15 cellular contexts compared by ENCODE assay signal in the genomic region with DNA sequence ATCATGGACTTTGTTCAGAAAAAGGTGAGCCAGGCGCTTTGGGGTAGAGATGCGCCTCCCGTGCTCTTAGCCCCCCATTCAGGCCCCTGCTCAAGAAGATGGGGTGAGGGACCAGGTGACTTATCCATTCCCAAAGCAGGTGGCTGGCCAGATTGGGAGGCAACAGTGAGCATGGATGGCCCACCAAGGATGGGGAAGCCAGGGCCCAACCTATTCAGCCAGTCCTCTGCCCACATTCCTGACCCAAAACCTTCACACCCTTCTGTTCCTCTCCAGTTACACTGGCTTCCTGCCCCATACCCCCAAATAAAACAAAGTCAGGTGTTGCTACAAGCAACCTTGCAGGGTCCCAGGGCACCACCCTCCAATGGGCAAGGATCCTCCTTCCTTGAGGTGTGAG.
"Had no signal": no experiment of that assay in that cellular context is flagged by ENCODE, and none has a peak within 500 bp of the region (broad histone marks: within the 10 kb centered on the region; RNA-seq: fewer than 3 reads in every experiment).

No MANE protein-coding gene starts in this region.

- DNase-seq: activated CD4-positive, alpha-beta T cell treated with anti-CD3 and anti-CD28 coated beads for 48 hours; activated CD8-positive, alpha-beta memory T cell treated with anti-CD3 and anti-CD28 coated beads, Interleukin-2, amount 50 U/mL, for 4 hours; activated CD8-positive, alpha-beta T cell treated with anti-CD3 and anti-CD28 coated beads for 36 hours; activated naive CD8-positive, alpha-beta T cell treated with anti-CD3 and anti-CD28 coated beads for 36 hours; activated T-cell treated with anti-CD3 and anti-CD28 coated beads, Interleukin-2, amount 50 U/mL, for 48 hours; mesendoderm; SJCRH30; T-helper 2 cell; upper lobe of left lung had no signal

- H3K36me3 ChIP-seq: breast epithelium, SJCRH30 had no signal

- H3K4me1 ChIP-seq: breast epithelium had no signal

- H3K9me3 Mint-ChIP-seq: activated CD8-positive, alpha-beta T cell treated with anti-CD3 and anti-CD28 coated beads for 36 hours; activated naive CD8-positive, alpha-beta T cell treated with anti-CD3 and anti-CD28 coated beads for 36 hours; natural killer cell treated with Interleukin-12 subunit alpha and Interleukin-12 subunit beta and Interleukin-15 and Interleukin-18, amount 100 ng/mL, for 72 hours; stimulated activated memory B cell treated with anti-CD40 and anti-IgM and Interleukin-4, amounts not matched to agents 10 μg/mL and 1 μg/mL and 100 μg/mL, for 72 hours; WTC11 had no signal

- H3K4me3 ChIP-seq: breast epithelium, SJCRH30, upper lobe of left lung had no signal

- H3K9me3 ChIP-seq: breast epithelium, SJCRH30, upper lobe of left lung had no signal

- H3K27ac Mint-ChIP-seq: activated CD8-positive, alpha-beta T cell treated with anti-CD3 and anti-CD28 coated beads for 36 hours; activated naive CD8-positive, alpha-beta T cell treated with anti-CD3 and anti-CD28 coated beads for 36 hours; endodermal cell; natural killer cell treated with Interleukin-12 subunit alpha and Interleukin-12 subunit beta and Interleukin-15 and Interleukin-18, amount 100 ng/mL, for 72 hours; progenitor cell of endocrine pancreas; stimulated activated memory B cell treated with anti-CD40 and anti-IgM and Interleukin-4, amounts not matched to agents 10 μg/mL and 1 μg/mL and 100 μg/mL, for 72 hours; WTC11 had no signal

- H3K36me3 Mint-ChIP-seq: activated naive CD8-positive, alpha-beta T cell treated with anti-CD3 and anti-CD28 coated beads for 36 hours; natural killer cell treated with Interleukin-12 subunit alpha and Interleukin-12 subunit beta and Interleukin-15 and Interleukin-18, amount 100 ng/mL, for 72 hours; stimulated activated memory B cell treated with anti-CD40 and anti-IgM and Interleukin-4, amounts not matched to agents 10 μg/mL and 1 μg/mL and 100 μg/mL, for 72 hours had no signal

- H3K27me3 ChIP-seq: breast epithelium, SJCRH30, upper lobe of left lung had no signal

- H3K4me1 Mint-ChIP-seq: activated naive CD8-positive, alpha-beta T cell treated with anti-CD3 and anti-CD28 coated beads for 36 hours; stimulated activated memory B cell treated with anti-CD40 and anti-IgM and Interleukin-4, amounts not matched to agents 10 μg/mL and 1 μg/mL and 100 μg/mL, for 72 hours had no signal

- H3K4me3 Mint-ChIP-seq: activated CD8-positive, alpha-beta T cell treated with anti-CD3 and anti-CD28 coated beads for 36 hours; activated naive CD8-positive, alpha-beta T cell treated with anti-CD3 and anti-CD28 coated beads for 36 hours; endodermal cell; natural killer cell treated with Interleukin-12 subunit alpha and Interleukin-12 subunit beta and Interleukin-15 and Interleukin-18, amount 100 ng/mL, for 72 hours; stimulated activated memory B cell treated with anti-CD40 and anti-IgM and Interleukin-4, amounts not matched to agents 10 μg/mL and 1 μg/mL and 100 μg/mL, for 72 hours; WTC11 had no signal

- ATAC-seq: activated CD8-positive, alpha-beta T cell treated with anti-CD3 and anti-CD28 coated beads for 36 hours; natural killer cell treated with Interleukin-12 subunit alpha and Interleukin-12 subunit beta and Interleukin-15 and Interleukin-18, amount 100 ng/mL, for 72 hours; stimulated activated memory B cell treated with anti-CD40 and anti-IgM and Interleukin-4, amounts not matched to agents 10 μg/mL and 1 μg/mL and 100 μg/mL, for 72 hours; WTC11 had no signal

- H3K27ac ChIP-seq: upper lobe of left lung had no signal

- H3K27me3 Mint-ChIP-seq: activated CD8-positive, alpha-beta T cell treated with anti-CD3 and anti-CD28 coated beads for 36 hours; activated naive CD8-positive, alpha-beta T cell treated with anti-CD3 and anti-CD28 coated beads for 36 hours; natural killer cell treated with Interleukin-12 subunit alpha and Interleukin-12 subunit beta and Interleukin-15 and Interleukin-18, amount 100 ng/mL, for 72 hours; progenitor cell of endocrine pancreas had no signal
